Comparison of ENCODE assay signal across 27 cellular contexts in genomic region chr15:33100314-33100713, GRCh38.
"Had no signal": no experiment of that assay in that cellular context is flagged by ENCODE, and none has a peak within 500 bp of the region (broad histone marks: within the 10 kb centered on the region; RNA-seq: fewer than 3 reads in every experiment).

No MANE protein-coding gene starts in this region.

- H3K36me3 Mint-ChIP-seq: activated CD8-positive, alpha-beta memory T cell treated with anti-CD3 and anti-CD28 coated beads, Interleukin-2, amount 10 ng/mL, durations not matched to agents 7 days and 5 days; activated naive CD4-positive, alpha-beta T cell treated with anti-CD3 and anti-CD28 coated beads, Interleukin-2, amount 10 ng/mL, durations not matched to agents 7 days and 5 days; activated naive CD8-positive, alpha-beta T cell treated with anti-CD3 and anti-CD28 coated beads, Interleukin-2, amount 10 ng/mL, durations not matched to agents 7 days and 5 days; brain; natural killer cell treated with Interleukin-12 subunit alpha and Interleukin-12 subunit beta and Interleukin-15 and Interleukin-18, amount 100 ng/mL, for 72 hours had no signal

- H3K27ac ChIP-seq: ascending aorta, gastroesophageal sphincter, hepatocyte, left ventricle myocardium inferior, right atrium auricular region, thoracic aorta, uterus had no signal

- H3K4me1 ChIP-seq: ascending aorta, gastroesophageal sphincter, left ventricle myocardium inferior, right atrium auricular region, uterus had no signal

- H3K27me3 Mint-ChIP-seq: activated CD4-positive, alpha-beta T cell treated with anti-CD3 and anti-CD28 coated beads for 36 hours; activated CD8-positive, alpha-beta memory T cell treated with anti-CD3 and anti-CD28 coated beads, Interleukin-2, amount 10 ng/mL, durations not matched to agents 7 days and 5 days; natural killer cell treated with Interleukin-12 subunit alpha and Interleukin-12 subunit beta and Interleukin-15 and Interleukin-18, amount 100 ng/mL, for 72 hours; stimulated activated naive CD8-positive, alpha-beta T cell treated with anti-CD3 and anti-CD28 coated beads, Interleukin-15, Interleukin-2, amounts not matched to agents 100 ng/mL and 50 ng/mL, for 24 hours had no signal

- H2AFZ ChIP-seq: hepatocyte had no signal

- ATAC-seq: activated CD4-positive, alpha-beta T cell treated with anti-CD3 and anti-CD28 coated beads for 36 hours; activated CD8-positive, alpha-beta memory T cell treated with anti-CD3 and anti-CD28 coated beads, Interleukin-2, amount 10 ng/mL, durations not matched to agents 7 days and 5 days; activated CD8-positive, alpha-beta T cell treated with anti-CD3 and anti-CD28 coated beads, Interleukin-2, amount 10 ng/mL, durations not matched to agents 7 days and 5 days; gastroesophageal sphincter; natural killer cell treated with Interleukin-12 subunit alpha and Interleukin-12 subunit beta and Interleukin-15 and Interleukin-18, amount 100 ng/mL, for 72 hours had no signal

- H3K27me3 ChIP-seq: ascending aorta, gastroesophageal sphincter, right atrium auricular region, uterus had no signal

- H3K27ac Mint-ChIP-seq: activated CD4-positive, alpha-beta T cell treated with anti-CD3 and anti-CD28 coated beads for 36 hours; activated CD8-positive, alpha-beta memory T cell treated with anti-CD3 and anti-CD28 coated beads, Interleukin-2, amount 10 ng/mL, durations not matched to agents 7 days and 5 days; activated CD8-positive, alpha-beta T cell treated with anti-CD3 and anti-CD28 coated beads, Interleukin-2, amount 10 ng/mL, durations not matched to agents 7 days and 5 days; activated naive CD4-positive, alpha-beta T cell treated with anti-CD3 and anti-CD28 coated beads, Interleukin-2, amount 10 ng/mL, durations not matched to agents 7 days and 5 days; activated naive CD8-positive, alpha-beta T cell treated with anti-CD3 and anti-CD28 coated beads, Interleukin-2, amount 10 ng/mL, durations not matched to agents 7 days and 5 days; brain; natural killer cell treated with Interleukin-12 subunit alpha and Interleukin-12 subunit beta and Interleukin-15 and Interleukin-18, amount 100 ng/mL, for 72 hours; stimulated activated naive CD8-positive, alpha-beta T cell treated with anti-CD3 and anti-CD28 coated beads, Interleukin-15, Interleukin-2, amounts not matched to agents 100 ng/mL and 50 ng/mL, for 24 hours had no signal

- H3K4me2 ChIP-seq: hepatocyte had no signal

- FAIRE-seq: endothelial cell of umbilical vein had no signal

- H3K4me1 Mint-ChIP-seq: brain had no signal

- H3K79me2 ChIP-seq: hepatocyte had no signal

- DNase-seq: activated CD4-positive, alpha-beta T cell treated with anti-CD3 and anti-CD28 coated beads for 36 hours; activated CD4-positive, CD25-positive, alpha-beta regulatory T cell; activated CD8-positive, alpha-beta memory T cell treated with anti-CD3 and anti-CD28 coated beads, Interleukin-2, amount 10 ng/mL, durations not matched to agents 7 days and 5 days; activated CD8-positive, alpha-beta T cell treated with anti-CD3 and anti-CD28 coated beads, Interleukin-2, amount 10 ng/mL, durations not matched to agents 7 days and 5 days; activated gamma-delta T cell; activated naive CD4-positive, alpha-beta T cell treated with anti-CD3 and anti-CD28 coated beads, Interleukin-2, amount 10 ng/mL, durations not matched to agents 7 days and 5 days; activated naive CD8-positive, alpha-beta T cell treated with anti-CD3 and anti-CD28 coated beads, Interleukin-2, amount 10 ng/mL, durations not matched to agents 7 days and 5 days; activated T-cell treated with anti-CD3 and anti-CD28 coated beads for 4 hours; caudate nucleus; cortex of kidney; islet precursor cell; left ventricle myocardium inferior; mesendoderm; stimulated activated CD4-positive, alpha-beta T cell treated with anti-CD3 and anti-CD28 coated beads, Interleukin-2, amount 100 ng/mL, for 48 hours; T1000; trophoblast cell; uterus had no signal

- H3K4me3 Mint-ChIP-seq: activated CD4-positive, alpha-beta T cell treated with anti-CD3 and anti-CD28 coated beads for 36 hours; activated CD8-positive, alpha-beta memory T cell treated with anti-CD3 and anti-CD28 coated beads, Interleukin-2, amount 10 ng/mL, durations not matched to agents 7 days and 5 days; activated CD8-positive, alpha-beta T cell treated with anti-CD3 and anti-CD28 coated beads, Interleukin-2, amount 10 ng/mL, durations not matched to agents 7 days and 5 days; activated naive CD4-positive, alpha-beta T cell treated with anti-CD3 and anti-CD28 coated beads, Interleukin-2, amount 10 ng/mL, durations not matched to agents 7 days and 5 days; activated naive CD8-positive, alpha-beta T cell treated with anti-CD3 and anti-CD28 coated beads, Interleukin-2, amount 10 ng/mL, durations not matched to agents 7 days and 5 days; brain; natural killer cell treated with Interleukin-12 subunit alpha and Interleukin-12 subunit beta and Interleukin-15 and Interleukin-18, amount 100 ng/mL, for 72 hours; stimulated activated naive CD8-positive, alpha-beta T cell treated with anti-CD3 and anti-CD28 coated beads, Interleukin-15, Interleukin-2, amounts not matched to agents 100 ng/mL and 50 ng/mL, for 24 hours had no signal

- H3K9me3 Mint-ChIP-seq: activated naive CD4-positive, alpha-beta T cell treated with anti-CD3 and anti-CD28 coated beads, Interleukin-2, amount 10 ng/mL, durations not matched to agents 7 days and 5 days; brain; natural killer cell treated with Interleukin-12 subunit alpha and Interleukin-12 subunit beta and Interleukin-15 and Interleukin-18, amount 100 ng/mL, for 72 hours had no signal

- H3K36me3 ChIP-seq: ascending aorta, gastroesophageal sphincter, left ventricle myocardium inferior, right atrium auricular region, thoracic aorta, uterus had no signal

- H3K9me3 ChIP-seq: ascending aorta, gastroesophageal sphincter, left ventricle myocardium inferior, right atrium auricular region, thoracic aorta, uterus had no signal

- H3K4me3 ChIP-seq: ascending aorta, gastroesophageal sphincter, hepatocyte, left ventricle myocardium inferior, lung, right atrium auricular region, thoracic aorta, uterus had no signal
